1 cellular context compared by ENCODE assay signal in the genomic region with DNA sequence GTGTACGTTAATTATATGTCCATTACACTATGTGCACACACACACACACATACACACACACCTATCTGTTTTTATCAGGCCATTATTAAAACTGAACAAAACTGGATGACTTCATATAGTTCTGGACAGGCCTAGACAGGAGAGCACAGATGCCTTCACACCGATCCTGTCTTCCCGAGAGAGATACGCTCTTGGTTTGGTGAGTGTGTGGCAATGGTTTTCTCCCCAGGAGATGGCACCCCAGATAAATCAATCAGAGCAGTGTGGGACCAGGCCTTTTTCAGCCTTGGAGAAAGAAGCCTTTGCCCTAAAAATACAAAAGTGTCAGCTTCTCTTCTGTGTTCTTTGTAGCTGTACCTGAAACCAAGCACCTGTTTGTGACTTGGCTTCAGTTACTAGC.
TF ChIP-seq lines count a peak whose summit lies in the region.

No MANE protein-coding gene starts in this region.

TF ChIP-seq in HepG2, 621 proteins besides CTCF, POLR2A, EP300 and RAD21 (continued from another document):
- TF ChIP-seq ZNF142 (CRISPR knock-in tag; IDR thresholded peaks at IDR 0.05) (no peak), ZNF232 (CRISPR knock-in tag; IDR thresholded peaks at IDR 0.05; ENCODE audit: borderline replicate concordance) (no peak), ZNF607 (CRISPR knock-in tag; IDR thresholded peaks at IDR 0.05; ENCODE audit: borderline replicate concordance) (no peak), MZF1 (CRISPR knock-in tag; IDR thresholded peaks at IDR 0.05; ENCODE audit: borderline replicate concordance) (no peak), ZBTB49 (CRISPR knock-in tag; IDR thresholded peaks at IDR 0.05; ENCODE audit: borderline replicate concordance) (no peak), RFX5 (IDR thresholded peaks at IDR 0.05; ENCODE audit: low read depth, low read length) (no peak), ZNF550 (CRISPR knock-in tag; IDR thresholded peaks at IDR 0.05; ENCODE audit: borderline replicate concordance) (no peak), PCBP1 (IDR thresholded peaks at IDR 0.05; ENCODE audit: borderline replicate concordance, low read depth, low read length) (no peak), SNRNP70 (IDR thresholded peaks at IDR 0.05; ENCODE audit: low read depth, low read length) (no peak), PHF5A (CRISPR knock-in tag; IDR thresholded peaks at IDR 0.05; ENCODE audit: low read depth, unreplicated experiment) (no peak), PAF1 (CRISPR knock-in tag; IDR thresholded peaks at IDR 0.05) (no peak), U2AF1 (optimal IDR thresholded peaks at IDR 0.05; ENCODE audit: low read depth, low read length) (no peak)
- TF ChIP-seq, protein P1, sequence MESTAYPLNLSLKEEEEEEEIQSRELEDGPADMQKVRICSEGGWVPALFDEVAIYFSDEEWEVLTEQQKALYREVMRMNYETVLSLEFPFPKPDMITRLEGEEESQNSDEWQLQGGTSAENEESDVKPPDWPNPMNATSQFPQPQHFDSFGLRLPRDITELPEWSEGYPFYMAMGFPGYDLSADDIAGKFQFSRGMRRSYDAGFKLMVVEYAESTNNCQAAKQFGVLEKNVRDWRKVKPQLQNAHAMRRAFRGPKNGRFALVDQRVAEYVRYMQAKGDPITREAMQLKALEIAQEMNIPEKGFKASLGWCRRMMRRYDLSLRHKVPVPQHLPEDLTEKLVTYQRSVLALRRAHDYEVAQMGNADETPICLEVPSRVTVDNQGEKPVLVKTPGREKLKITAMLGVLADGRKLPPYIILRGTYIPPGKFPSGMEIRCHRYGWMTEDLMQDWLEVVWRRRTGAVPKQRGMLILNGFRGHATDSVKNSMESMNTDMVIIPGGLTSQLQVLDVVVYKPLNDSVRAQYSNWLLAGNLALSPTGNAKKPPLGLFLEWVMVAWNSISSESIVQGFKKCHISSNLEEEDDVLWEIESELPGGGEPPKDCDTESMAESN (CRISPR knock-in tag; conservative IDR thresholded peaks at IDR 0.05): no peak
- TF ChIP-seq, protein P2, sequence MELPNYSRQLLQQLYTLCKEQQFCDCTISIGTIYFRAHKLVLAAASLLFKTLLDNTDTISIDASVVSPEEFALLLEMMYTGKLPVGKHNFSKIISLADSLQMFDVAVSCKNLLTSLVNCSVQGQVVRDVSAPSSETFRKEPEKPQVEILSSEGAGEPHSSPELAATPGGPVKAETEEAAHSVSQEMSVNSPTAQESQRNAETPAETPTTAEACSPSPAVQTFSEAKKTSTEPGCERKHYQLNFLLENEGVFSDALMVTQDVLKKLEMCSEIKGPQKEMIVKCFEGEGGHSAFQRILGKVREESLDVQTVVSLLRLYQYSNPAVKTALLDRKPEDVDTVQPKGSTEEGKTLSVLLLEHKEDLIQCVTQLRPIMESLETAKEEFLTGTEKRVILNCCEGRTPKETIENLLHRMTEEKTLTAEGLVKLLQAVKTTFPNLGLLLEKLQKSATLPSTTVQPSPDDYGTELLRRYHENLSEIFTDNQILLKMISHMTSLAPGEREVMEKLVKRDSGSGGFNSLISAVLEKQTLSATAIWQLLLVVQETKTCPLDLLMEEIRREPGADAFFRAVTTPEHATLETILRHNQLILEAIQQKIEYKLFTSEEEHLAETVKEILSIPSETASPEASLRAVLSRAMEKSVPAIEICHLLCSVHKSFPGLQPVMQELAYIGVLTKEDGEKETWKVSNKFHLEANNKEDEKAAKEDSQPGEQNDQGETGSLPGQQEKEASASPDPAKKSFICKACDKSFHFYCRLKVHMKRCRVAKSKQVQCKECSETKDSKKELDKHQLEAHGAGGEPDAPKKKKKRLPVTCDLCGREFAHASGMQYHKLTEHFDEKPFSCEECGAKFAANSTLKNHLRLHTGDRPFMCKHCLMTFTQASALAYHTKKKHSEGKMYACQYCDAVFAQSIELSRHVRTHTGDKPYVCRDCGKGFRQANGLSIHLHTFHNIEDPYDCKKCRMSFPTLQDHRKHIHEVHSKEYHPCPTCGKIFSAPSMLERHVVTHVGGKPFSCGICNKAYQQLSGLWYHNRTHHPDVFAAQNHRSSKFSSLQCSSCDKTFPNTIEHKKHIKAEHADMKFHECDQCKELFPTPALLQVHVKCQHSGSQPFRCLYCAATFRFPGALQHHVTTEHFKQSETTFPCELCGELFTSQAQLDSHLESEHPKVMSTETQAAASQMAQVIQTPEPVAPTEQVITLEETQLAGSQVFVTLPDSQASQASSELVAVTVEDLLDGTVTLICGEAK (IDR thresholded peaks at IDR 0.05): no peak
- TF ChIP-seq, protein P2 (CRISPR knock-in tag; IDR thresholded peaks at IDR 0.05): no peak
